27 cellular contexts compared by ENCODE assay signal in the genomic region with DNA sequence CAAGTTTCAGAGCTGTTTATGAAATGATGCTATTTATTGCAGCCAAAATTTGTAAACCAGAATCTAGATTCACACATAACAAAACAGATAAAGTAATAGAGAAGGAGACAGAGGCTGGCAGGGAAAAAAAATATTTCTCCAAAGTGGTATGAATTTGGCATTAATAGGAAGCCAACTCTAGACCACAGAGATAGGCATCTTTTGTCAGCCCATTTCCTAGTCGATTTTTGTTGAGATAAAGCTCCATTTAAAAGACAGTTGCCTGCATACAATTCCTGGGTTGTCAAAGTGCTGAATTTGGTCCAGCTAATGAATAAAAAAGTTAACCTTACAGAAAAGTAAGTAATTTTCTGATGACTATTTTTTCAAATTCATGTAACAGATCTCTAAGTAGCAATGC.
"Had no signal": no experiment of that assay in that cellular context is flagged by ENCODE, and none has a peak within 500 bp of the region (broad histone marks: within the 10 kb centered on the region; RNA-seq: fewer than 3 reads in every experiment).

No MANE protein-coding gene starts in this region.

- H3K79me2 ChIP-seq: hepatocyte had no signal

- H3K4me3 ChIP-seq: gastroesophageal sphincter, heart left ventricle, hepatocyte, left lung, lower lobe of right lung, prostate gland, right atrium auricular region, smooth muscle cell, testis, transverse colon, upper lobe of right lung, uterus had no signal

- H3K4me1 ChIP-seq: foreskin keratinocyte, prostate gland, testis, transverse colon, uterus had no signal

- H3K27ac Mint-ChIP-seq: endodermal cell; nephron progenitor cell; stimulated activated naive CD8-positive, alpha-beta T cell treated with anti-CD3 and anti-CD28 coated beads, Interleukin-15, amount 100 ng/mL, for 72 hours had no signal

- H3K9me3 ChIP-seq: gastroesophageal sphincter, heart left ventricle, left lung, lower lobe of right lung, prostate gland, right atrium auricular region, testis, transverse colon, upper lobe of right lung, uterus had no signal

- DNase-seq: cortex of kidney; effector CD8-positive, alpha-beta T cell; endodermal cell; foreskin keratinocyte; heart left ventricle; kidney; left cardiac atrium; left lung; lower lobe of right lung; naive thymus-derived CD8-positive, alpha-beta T cell; nephron progenitor cell; stimulated activated CD4-positive, alpha-beta T cell treated with anti-CD3 and anti-CD28 coated beads, Interleukin-12 subunit alpha, Interleukin-12 subunit beta, amount 100 ng/mL, for 4 hours; stimulated activated CD4-positive, alpha-beta T cell treated with anti-CD3 and anti-CD28 coated beads, Interleukin-1b, Interleukin-23, amount 100 ng/mL, for 48 hours; stimulated activated CD4-positive, alpha-beta T cell treated with anti-CD3 and anti-CD28 coated beads, Interleukin-4, amount 100 ng/mL, for 1 hour; stimulated activated CD8-positive, alpha-beta memory T cell treated with anti-CD3 and anti-CD28 coated beads, Interleukin-4, amount 100 ng/mL, for 48 hours; stimulated activated naive CD4-positive, alpha-beta T cell; stimulated activated naive CD8-positive, alpha-beta T cell treated with anti-CD3 and anti-CD28 coated beads, Interleukin-15, amount 100 ng/mL, for 72 hours; testis; transverse colon; upper lobe of right lung; uterus had no signal

- H3K4me2 ChIP-seq: hepatocyte, smooth muscle cell had no signal

- H3K9me3 Mint-ChIP-seq: endodermal cell; naive thymus-derived CD8-positive, alpha-beta T cell; nephron progenitor cell; stimulated activated naive CD8-positive, alpha-beta T cell treated with anti-CD3 and anti-CD28 coated beads, Interleukin-15, amount 100 ng/mL, for 72 hours had no signal

- H3K27me3 Mint-ChIP-seq: naive thymus-derived CD8-positive, alpha-beta T cell; stimulated activated naive CD8-positive, alpha-beta T cell treated with anti-CD3 and anti-CD28 coated beads, Interleukin-15, amount 100 ng/mL, for 72 hours had no signal

- H3K27me3 ChIP-seq: foreskin keratinocyte, gastroesophageal sphincter, heart left ventricle, hepatocyte, left lung, right atrium auricular region, testis, transverse colon, upper lobe of right lung, uterus had no signal

- H3K4me3 Mint-ChIP-seq: endodermal cell; naive thymus-derived CD8-positive, alpha-beta T cell; nephron progenitor cell; stimulated activated naive CD8-positive, alpha-beta T cell treated with anti-CD3 and anti-CD28 coated beads, Interleukin-15, amount 100 ng/mL, for 72 hours had no signal

- H2AFZ ChIP-seq: hepatocyte had no signal

- H3K27ac ChIP-seq: epithelial cell of prostate, foreskin keratinocyte, gastroesophageal sphincter, heart left ventricle, hepatocyte, left lung, lower lobe of right lung, prostate gland, right atrium auricular region, transverse colon, upper lobe of right lung, uterus had no signal

- H3K36me3 ChIP-seq: gastroesophageal sphincter, lower lobe of right lung, prostate gland, right atrium auricular region, transverse colon, uterus had no signal
